9 cellular contexts compared by ENCODE assay signal in the genomic region with DNA sequence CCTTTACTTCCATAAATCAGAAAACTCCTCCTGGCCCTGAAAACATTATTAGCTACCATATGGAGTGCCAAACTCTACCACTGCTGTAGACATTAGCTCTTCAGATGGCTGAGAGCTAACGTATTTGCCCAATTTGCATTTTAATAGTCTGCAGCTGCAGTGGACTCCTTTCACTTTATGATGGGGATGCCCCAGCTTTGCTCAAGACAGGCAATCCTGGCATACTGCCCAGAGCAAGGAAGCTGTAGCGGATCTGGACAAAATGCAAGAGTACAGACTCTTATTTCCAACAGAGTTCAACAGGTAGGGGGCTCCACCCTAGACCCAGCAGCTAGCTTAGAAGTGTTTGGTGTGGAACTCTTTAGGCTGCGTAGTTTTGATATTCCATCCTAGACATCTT.
DNase-seq lines count a peak whose midpoint lies in the region; ATAC-seq, FAIRE-seq and TF ChIP-seq lines count a peak whose summit lies in the region.
"Had no signal": no experiment of that assay in that cellular context is flagged by ENCODE, and none has a peak within 500 bp of the region (broad histone marks: within the 10 kb centered on the region; RNA-seq: fewer than 3 reads in every experiment).

No MANE protein-coding gene starts in this region.

- TF ChIP-seq POLR2A in tibial nerve (IDR thresholded peaks at IDR 0.05): no peak

- no peaks in the 10 kb centered on the region for H3F3A ChIP-seq in Loucy (ENCODE audit: low read depth)

- no peak overlapping the region for H3K27ac ChIP-seq in astrocyte (ENCODE audit: low read depth, low read length)
- H3K27ac ChIP-seq in tibial nerve: no peak overlapping the region
- H3K27ac ChIP-seq: epithelial cell of prostate had no signal

- no peak overlapping the region for H2AFZ ChIP-seq in Loucy (ENCODE audit: low read length)
- H2AFZ ChIP-seq in astrocyte (ENCODE audit: low read depth, low read length): no peak overlapping the region

- FAIRE-seq in astrocyte (lab: Jason Lieb, UNC): no peak

- no peaks in the 10 kb centered on the region for H4K20me1 ChIP-seq in Loucy (ENCODE audit: insufficient read depth, low read length, poor library complexity, severe bottlenecking)
- H4K20me1 ChIP-seq in astrocyte (ENCODE audit: insufficient read depth, low read length): no peaks in the 10 kb centered on the region

- 38 to 52% methylated on average over 3 of the region's 3 CpGs for WGBS in tibial nerve, 2 donors

- H3K79me2 ChIP-seq in Loucy (ENCODE audit: insufficient read depth, low read length) (no peaks in the 10 kb centered on the region), astrocyte (ENCODE audit: insufficient read depth, low read length) (no peaks in the 10 kb centered on the region)

- H3K4me1 Mint-ChIP-seq in astrocyte (ENCODE audit: low read depth, unreplicated experiment) (no peaks in the 10 kb centered on the region), chondrocyte (ENCODE audit: low read depth) (peaks cover 29% of the 10 kb centered on the region)

- H3K36me3 ChIP-seq in Loucy (ENCODE audit: insufficient read depth, low read length) (no peaks in the 10 kb centered on the region), astrocyte (ENCODE audit: insufficient read depth, low read length) (no peaks in the 10 kb centered on the region), tibial nerve (no peaks in the 10 kb centered on the region)

- H3K9me3 ChIP-seq in Loucy (ENCODE audit: insufficient read depth, low read depth, low read length): no peaks in the 10 kb centered on the region
- no peaks in the 10 kb centered on the region for H3K9me3 ChIP-seq in astrocyte (ENCODE audit: insufficient read depth, low read depth, low read length)
- no peaks in the 10 kb centered on the region for H3K9me3 ChIP-seq in tibial nerve

- H3K27me3 ChIP-seq in Loucy (ENCODE audit: insufficient read depth, low read length, poor library complexity, severe bottlenecking) (no peaks in the 10 kb centered on the region), astrocyte (ENCODE audit: insufficient read depth, low read length) (no peaks in the 10 kb centered on the region), tibial nerve (no peaks in the 10 kb centered on the region)

- H3K36me3 Mint-ChIP-seq in astrocyte (ENCODE audit: low read depth, unreplicated experiment): no peaks in the 10 kb centered on the region
- no peaks in the 10 kb centered on the region for H3K36me3 Mint-ChIP-seq in chondrocyte (ENCODE audit: low read depth)

- peak overlapping the region; percentile 56 for H3K9ac ChIP-seq in Loucy (ENCODE audit: low read depth, low read length, poor library complexity, severe bottlenecking)
- no peak overlapping the region for H3K9ac ChIP-seq in astrocyte (ENCODE audit: low read length)

- DNase-seq in GM12864 (ENCODE audit: low read depth): peak; percentile 55
- DNase-seq in astrocyte (ENCODE audit: low read depth): peak; percentile 17
- peak; percentile 30 to 53 for DNase-seq in tibial nerve (ENCODE audit: low spot score in 2 of 2)
- DNase-seq in activated CD4-positive, CD25-positive, alpha-beta regulatory T cell treated with anti-CD3 and anti-CD28 coated beads, Interleukin-2, amount 50 U/mL, for 72 hours: no peak
- no peak for DNase-seq in activated CD4-positive, alpha-beta T cell treated with anti-CD3 and anti-CD28 coated beads for 1 hour
- no peak for DNase-seq in chondrocyte (ENCODE audit: low spot score)

- no peak overlapping the region for H3K4me3 ChIP-seq in GM12864 (ENCODE audit: low read depth, low read length)
- H3K4me3 ChIP-seq in Loucy (ENCODE audit: low read length, poor library complexity, severe bottlenecking): peak overlapping the region; percentile 36
- no peak overlapping the region for H3K4me3 ChIP-seq in astrocyte (ENCODE audit: insufficient read depth, low read depth, low read length)
- no peak overlapping the region for H3K4me3 ChIP-seq in tibial nerve

- H3K27me3 Mint-ChIP-seq in astrocyte (ENCODE audit: low read depth, unreplicated experiment) (no peaks in the 10 kb centered on the region), chondrocyte (ENCODE audit: low read depth) (no peaks in the 10 kb centered on the region)

- H3K27ac Mint-ChIP-seq in astrocyte (ENCODE audit: unreplicated experiment) (no peak overlapping the region), chondrocyte (ENCODE audit: unreplicated experiment) (no peak overlapping the region)

- H3K9me3 Mint-ChIP-seq in astrocyte (ENCODE audit: unreplicated experiment) (no peaks in the 10 kb centered on the region), chondrocyte (ENCODE audit: low read depth) (no peaks in the 10 kb centered on the region)

- H3K4me2 ChIP-seq in Loucy (ENCODE audit: low read depth, low read length, poor library complexity, severe bottlenecking) (peak overlapping the region; percentile 59), astrocyte (ENCODE audit: low read length) (no peak overlapping the region)

- TF ChIP-seq CTCF in GM12864 (IDR thresholded peaks at IDR 0.05; ENCODE audit: low read depth, low read length, missing control alignments) (no peak), Loucy (conservative IDR thresholded peaks at IDR 0.05; ENCODE audit: low read length) (peak; percentile 43), astrocyte (IDR thresholded peaks at IDR 0.05; ENCODE audit: insufficient read depth, low read depth, low read length) (no peak), tibial nerve (IDR thresholded peaks at IDR 0.05) (no peak), chondrocyte (IDR thresholded peaks at IDR 0.05) (no peak)

- no peak overlapping the region for H3K4me3 Mint-ChIP-seq in astrocyte (ENCODE audit: unreplicated experiment)
- H3K4me3 Mint-ChIP-seq in chondrocyte (ENCODE audit: unreplicated experiment): no peak overlapping the region

- H3K4me1 ChIP-seq in Loucy (ENCODE audit: insufficient read depth, low read length, poor library complexity, severe bottlenecking) (peaks cover 70% of the 10 kb centered on the region), astrocyte (ENCODE audit: insufficient read depth, low read length) (no peaks in the 10 kb centered on the region), tibial nerve (peaks cover 0 to 20% (median 0%) of the 10 kb centered on the region in 4 donors)

- no peaks in the 10 kb centered on the region for H3K9me2 ChIP-seq in Loucy (replicated peaks; ENCODE audit: low read depth, low read length)

- no peak for TF ChIP-seq EP300 in tibial nerve (IDR thresholded peaks at IDR 0.05)

- peak; percentile 90 for ATAC-seq in GM21825 (IDR thresholded peaks at IDR 0.05; ENCODE audit: unreplicated experiment)

Comparison
In these comparisons a context has a peak if more than half of its experiments do, and no peak if none do; other contexts are left out.
1. DNase-seq: peak in GM12864 (single experiment), astrocyte (single experiment) and tibial nerve (2 of 2); none in activated CD4-positive, CD25-positive, alpha-beta regulatory T cell treated with anti-CD3 and anti-CD28 coated beads, Interleukin-2, amount 50 U/mL, for 72 hours (single experiment), activated CD4-positive, alpha-beta T cell treated with anti-CD3 and anti-CD28 coated beads for 1 hour (single experiment) and chondrocyte (single experiment).